In the genomic region with DNA sequence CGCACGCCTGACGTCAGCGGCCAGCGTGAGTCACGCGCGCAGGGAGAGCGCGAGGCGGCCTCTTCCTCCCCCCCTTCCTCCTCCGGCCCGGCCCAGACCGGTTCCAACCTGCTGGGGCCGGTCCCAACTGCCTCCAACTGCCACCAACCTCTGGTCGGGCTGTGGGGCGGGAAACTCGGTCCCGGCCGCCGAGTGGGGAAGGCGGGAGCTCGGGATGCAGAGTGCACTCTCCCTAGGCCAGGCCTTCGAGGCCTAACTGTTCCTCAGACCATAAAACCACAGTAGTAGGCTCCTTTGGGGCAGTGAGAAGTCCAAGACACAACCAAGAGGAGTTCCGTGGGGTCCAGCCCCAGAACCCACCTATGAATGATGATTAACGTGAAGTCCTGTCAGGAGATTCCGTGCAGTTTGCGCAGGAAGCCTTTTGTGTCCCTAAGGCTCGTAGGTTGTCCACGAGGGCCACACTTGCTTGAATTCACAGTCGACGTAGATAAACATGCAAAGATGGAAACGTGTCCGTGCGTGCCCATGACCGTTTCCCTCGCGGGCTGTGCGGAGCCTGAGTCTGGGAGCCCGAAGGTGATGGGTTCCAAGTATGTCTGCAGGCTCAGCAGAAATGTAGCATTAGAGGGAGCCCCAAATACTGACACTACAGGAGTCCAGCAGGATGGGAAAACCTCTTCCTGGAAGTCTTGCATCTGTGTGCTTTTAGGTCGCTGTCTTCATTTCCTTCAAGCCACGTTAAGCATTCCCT, we compare ENCODE assay signal across 8 cellular contexts. TPM values are rescaled to one million over a fixed set of nuclear protein-coding genes. Genes with fewer than 3 reads are reported as not detected.
DNase-seq lines count a peak whose midpoint lies in the region; ATAC-seq, FAIRE-seq and TF ChIP-seq lines count a peak whose summit lies in the region.

No MANE protein-coding gene starts in this region.

- peak overlapping the region; percentile 89 for H4K5ac ChIP-seq in H1 (ENCODE audit: insufficient read length, low read depth, low read length)

- peak overlapping the region; percentile 73 to 97 (median 92) for H3K4me3 ChIP-seq in H1 (ENCODE audit: extremely low read depth in 1 of 4, insufficient read depth in 2 of 4, low read depth in 3 of 4, low read length in 4 of 4)
- peak overlapping the region; percentile 48 for H3K4me3 ChIP-seq in mesodermal cell (ENCODE audit: extremely low read depth, insufficient read depth, low read length, poor library complexity, severe bottlenecking)

- peaks cover 6% of the 10 kb centered on the region; the same call in 1 of the 2 replicates for H3K23me2 ChIP-seq in H1 (ENCODE audit: low read depth, low read length)

- peak overlapping the region; percentile 35 for H3K14ac ChIP-seq in H1 (ENCODE audit: insufficient read length)

- H2AFZ ChIP-seq in H1 (ENCODE audit: low read length): no peak overlapping the region

- peak overlapping the region; percentile 91 for H2AK5ac ChIP-seq in H1 (ENCODE audit: low read depth, low read length)

- peaks cover 0 to 3% of the 10 kb centered on the region in 2 experiments for H4K20me1 ChIP-seq in H1 (replicated peaks in 1 of 2; ENCODE audit: control insufficient read depth in 1 of 2, insufficient read depth in 2 of 2, low read length in 2 of 2)

- H3K9ac ChIP-seq in H1 (replicated peaks in 1 of 4; ENCODE audit: extremely low read depth in 1 of 4, low read depth in 3 of 4, low read length in 3 of 4): peak overlapping the region; percentile 98 to 100 (median 100)

- H3K79me1 ChIP-seq in H1 (ENCODE audit: low read depth, low read length): peaks cover 3% of the 10 kb centered on the region

- H2BK20ac ChIP-seq in H1 (ENCODE audit: low read length): no peak overlapping the region; the same call in 1 of the 2 replicates

- peak overlapping the region; percentile 75 for H3K56ac ChIP-seq in H1 (replicated peaks; ENCODE audit: insufficient read length, low read depth, low read length)

- peak overlapping the region; percentile 94 for H4K91ac ChIP-seq in H1 (replicated peaks; ENCODE audit: insufficient read length, low read length)

- CTCF ChIA-PET in H1 (lab: Charles Lee; ENCODE audit: partially characterized antibody): interaction anchor here (1.0 to 21.4 kb wide), 5 partner anchors 11 to 62 kb away, joined by 3 to 359 read pairs (median 7); a partner anchor contains a TSS

- peak; percentile 94 to 97 for TF ChIP-seq POLR2A in H1 (IDR thresholded peaks at IDR 0.05; ENCODE audit: control extremely low read depth in 1 of 2, low read depth in 2 of 2, low read length in 2 of 2)

- H3K4me2 ChIP-seq in H1 (ENCODE audit: insufficient read depth in 1 of 2, low read depth in 2 of 2, low read length in 2 of 2): peak overlapping the region; percentile 87 to 99

- TF ChIP-seq CTCF in H1 (IDR thresholded peaks at IDR 0.05; ENCODE audit: control extremely low read depth in 1 of 3, insufficient read depth in 1 of 3, low read depth in 1 of 3, low read length in 3 of 3): no peak

- POLR2A ChIA-PET in H1 (lab: Charles Lee; ENCODE audit: partially characterized antibody): interaction anchor here (0.6 to 7.5 kb wide), 28 partner anchors 10 to 523 kb away, joined by 3 to 98 read pairs (median 4); a partner anchor contains a TSS

- peaks cover 0 to 20% (median 7%) of the 10 kb centered on the region in 4 experiments; a peak in 6 of 7 replicates for H3K4me1 ChIP-seq in H1 (replicated peaks in 1 of 4; ENCODE audit: control insufficient read depth in 3 of 4, insufficient read depth in 4 of 4, low read length in 3 of 4)
- peaks cover 16% of the 10 kb centered on the region for H3K4me1 ChIP-seq in mesodermal cell (ENCODE audit: control insufficient read depth, insufficient read depth, low read length, poor library complexity, severe bottlenecking)

- peak overlapping the region; percentile 99 for H4K8ac ChIP-seq in H1 (ENCODE audit: extremely low read depth, insufficient read depth, low read length)

- peak; percentile 53 for ATAC-seq in GM18909 (IDR thresholded peaks at IDR 0.05; ENCODE audit: poor library complexity, unreplicated experiment)
- ATAC-seq in HG03159 (IDR thresholded peaks at IDR 0.05; ENCODE audit: unreplicated experiment): peak; percentile 61

- no peaks in the 10 kb centered on the region for H3K9me3 ChIP-seq in H1 (ENCODE audit: insufficient read depth in 2 of 2, low read depth in 1 of 2, low read length in 1 of 2)
- no peaks in the 10 kb centered on the region for H3K9me3 ChIP-seq in mesodermal cell (ENCODE audit: control insufficient read depth, low read length)

- H3K4ac ChIP-seq in H1 (replicated peaks; ENCODE audit: insufficient read length, low read depth, low read length): peak overlapping the region; percentile 82

- peak overlapping the region; percentile 86 for H3K18ac ChIP-seq in H1 (ENCODE audit: extremely low read depth, low read length)

- H3K27me3 ChIP-seq in H1 (replicated peaks in 1 of 4; ENCODE audit: control insufficient read depth in 3 of 4, extremely low read depth in 1 of 4, insufficient read depth in 3 of 4, low read length in 3 of 4): no peaks in the 10 kb centered on the region

- H2BK5ac ChIP-seq in H1 (ENCODE audit: low read depth, low read length): peak overlapping the region; percentile 98

- 6% methylated on average over 28 of the region's 42 CpGs; no CpG with 5 or more reads in 1 of the 2 experiments for WGBS in H1 (ENCODE audit: extremely low coverage in 1 of 2, insufficient coverage in 1 of 2, insufficient read length in 1 of 2, insufficient replicate concordance in 2 of 2, low coverage in 1 of 2, low lambda C conversion rate in 2 of 2, missing lambda C conversion rate in 1 of 2), 2 experiments
- 13 to 17% methylated on average over 16 to 26 of the region's 42 CpGs for WGBS in mesodermal cell (ENCODE audit: insufficient coverage in 2 of 2), 2 experiments

- peak overlapping the region; percentile 93 for H2BK12ac ChIP-seq in H1 (ENCODE audit: low read depth, low read length)

- no peak for FAIRE-seq in H1 (lab: Jason Lieb, UNC)

- H3K27ac ChIP-seq in H1 (ENCODE audit: low read depth, low read length) (peak overlapping the region; percentile 100), mesodermal cell (ENCODE audit: low read depth, low read length, severe bottlenecking) (peak overlapping the region; percentile 100)

- DNase-seq in Ammon's horn (ENCODE audit: low spot score) (peak; percentile 88), NCI-H510A treated with DMSO at 0.1 percent for 48 hours (lab: John Stamatoyannopoulos, UW) (peak; percentile 90), H1 (ENCODE audit: low read depth in 1 of 2, low spot score in 2 of 2) (peak in 1 of 2 experiments; percentile 90)
- peak; percentile 12 to 21 for DNase-seq in activated CD4-positive, alpha-beta T cell treated with anti-CD3 and anti-CD28 coated beads, Interleukin-2, amount 50 U/mL, for 4 hours
- peak; percentile 70 for DNase-seq in stimulated activated CD8-positive, alpha-beta memory T cell treated with anti-CD3 and anti-CD28 coated beads, Interleukin-15, amount 100 ng/mL, for 1 hour (ENCODE audit: low read depth)

- no peak overlapping the region for H3K23ac ChIP-seq in H1 (ENCODE audit: insufficient read length)

- H2BK15ac ChIP-seq in H1 (ENCODE audit: low read length): peak overlapping the region; percentile 66; the same call in 1 of the 2 replicates

- H3K36me3 ChIP-seq in H1 (ENCODE audit: control insufficient read depth in 2 of 4, insufficient read depth in 4 of 4, low read length in 3 of 4): no peaks in the 10 kb centered on the region
- H3K36me3 ChIP-seq in mesodermal cell (ENCODE audit: control insufficient read depth, insufficient read depth, low read length): peaks cover 7% of the 10 kb centered on the region

- TF ChIP-seq RAD21 in H1 (IDR thresholded peaks at IDR 0.05 in 1 of 2, conservative IDR thresholded peaks at IDR 0.05 in 1 of 2; ENCODE audit: low read depth in 2 of 2, low read length in 2 of 2): no peak

- peaks cover 18 to 50% of the 10 kb centered on the region in 2 experiments for H3K79me2 ChIP-seq in H1 (ENCODE audit: control insufficient read depth in 1 of 2, insufficient read depth in 2 of 2, low read length in 2 of 2)

- TF ChIP-seq EP300 in H1 (IDR thresholded peaks at IDR 0.05; ENCODE audit: borderline replicate concordance in 1 of 2, low read depth in 2 of 2, low read length in 2 of 2): peak in 1 of 2 experiments; percentile 95; a peak in 2 of 3 replicates

- H2BK120ac ChIP-seq in H1 (replicated peaks; ENCODE audit: low read depth, low read length): peak overlapping the region; percentile 8

RNA-seq across cellular contexts. Expression of a gene that starts 0.6 kb away (rescaled TPM):
- 33.0 and 33.3 TPM in 2 replicates for total RNA-seq in H1 (2021; fragmentation: NEBNext Ultra II Directional; extraction: Animal tissue kit (Norgen Biotek cat#: 25700))
- 24.2 and 28.9 TPM in 2 replicates for polyA plus RNA-seq in H1 (2011; rRNA removed)
- polyA plus RNA-seq in H1 (2011; cell fraction: cytosol; rRNA removed): 25.1 TPM
- 45.5 TPM for polyA plus RNA-seq in H1 (2011; cell fraction: nucleus; rRNA removed)
- polyA plus RNA-seq in H1 (2012, experiment 1 of 2): 22.6 to 27.0 TPM (median 24.8 TPM) in 4 replicates
- 14.6 TPM for polyA plus RNA-seq in H1 (2012, experiment 2 of 2)
- 19.3 TPM for polyA plus RNA-seq in H1 (2013, experiment 1 of 2)
- polyA plus RNA-seq in H1 (2013, experiment 2 of 2): 19.1 TPM
- 52.1 and 62.7 TPM in 2 replicates for polyA minus RNA-seq in H1 (2011; rRNA and poly(A)+ RNA removed)
- 38.1 TPM for polyA minus RNA-seq in H1 (2011; cell fraction: cytosol; rRNA and poly(A)+ RNA removed)
- 75.4 TPM for polyA minus RNA-seq in H1 (2011; cell fraction: nucleus; rRNA and poly(A)+ RNA removed)
- 27.2 TPM for polyA plus RNA-seq in mesodermal cell (2013, experiment 1 of 2)
- 24.0 TPM for polyA plus RNA-seq in mesodermal cell (2013, experiment 2 of 2)

RNA-seq across cellular contexts. Expression of a gene that starts 20.2 kb away (rescaled TPM):
- total RNA-seq in H1 (2021; fragmentation: NEBNext Ultra II Directional; extraction: Animal tissue kit (Norgen Biotek cat#: 25700)): 31.0 and 34.1 TPM in 2 replicates
- 47.9 and 65.5 TPM in 2 replicates for polyA plus RNA-seq in H1 (2011; rRNA removed)
- polyA plus RNA-seq in H1 (2011; cell fraction: cytosol; rRNA removed): 44.5 TPM
- polyA plus RNA-seq in H1 (2011; cell fraction: nucleus; rRNA removed): 55.8 TPM
- 16.4 to 35.1 TPM (median 32.3 TPM) in 4 replicates for polyA plus RNA-seq in H1 (2012, experiment 1 of 2)
- 35.2 TPM for polyA plus RNA-seq in H1 (2012, experiment 2 of 2)
- polyA plus RNA-seq in H1 (2013, experiment 1 of 2): 21.9 TPM
- 20.6 TPM for polyA plus RNA-seq in H1 (2013, experiment 2 of 2)
- polyA minus RNA-seq in H1 (2011; rRNA and poly(A)+ RNA removed): 12.2 and 12.8 TPM in 2 replicates
- polyA minus RNA-seq in H1 (2011; cell fraction: cytosol; rRNA and poly(A)+ RNA removed): 20.1 TPM
- polyA minus RNA-seq in H1 (2011; cell fraction: nucleus; rRNA and poly(A)+ RNA removed): 19.5 TPM
- polyA plus RNA-seq in mesodermal cell (2013, experiment 1 of 2): 36.5 TPM
- polyA plus RNA-seq in mesodermal cell (2013, experiment 2 of 2): 33.3 TPM

RNA-seq across cellular contexts. Expression of a gene that starts 59.0 kb away (rescaled TPM):
- 7.5 and 8.4 TPM in 2 replicates for total RNA-seq in H1 (2021; fragmentation: NEBNext Ultra II Directional; extraction: Animal tissue kit (Norgen Biotek cat#: 25700))
- polyA plus RNA-seq in H1 (2011; rRNA removed): 3.6 and 5.2 TPM in 2 replicates
- 77.7 TPM for polyA plus RNA-seq in H1 (2011; cell fraction: cytosol; rRNA removed)
- polyA plus RNA-seq in H1 (2011; cell fraction: nucleus; rRNA removed): 15.5 TPM
- polyA plus RNA-seq in H1 (2012, experiment 1 of 2): 4.1 to 10.3 TPM (median 7.8 TPM) in 4 replicates
- polyA plus RNA-seq in H1 (2012, experiment 2 of 2): 1.9 TPM
- polyA plus RNA-seq in H1 (2013, experiment 1 of 2): 3.7 TPM
- 4.2 TPM for polyA plus RNA-seq in H1 (2013, experiment 2 of 2)
- 1.9 and 2.0 TPM in 2 replicates for polyA minus RNA-seq in H1 (2011; rRNA and poly(A)+ RNA removed)
- 3.7 TPM for polyA minus RNA-seq in H1 (2011; cell fraction: cytosol; rRNA and poly(A)+ RNA removed)
- 3.7 TPM for polyA minus RNA-seq in H1 (2011; cell fraction: nucleus; rRNA and poly(A)+ RNA removed)
- 1.6 TPM for polyA plus RNA-seq in mesodermal cell (2013, experiment 1 of 2)
- polyA plus RNA-seq in mesodermal cell (2013, experiment 2 of 2): 1.2 TPM
